8 cellular contexts compared by ENCODE assay signal in genomic region chr6:129558248-129558647, GRCh38.
"Had no signal": no experiment of that assay in that cellular context is flagged by ENCODE, and none has a peak within 500 bp of the region (broad histone marks: within the 10 kb centered on the region; RNA-seq: fewer than 3 reads in every experiment).

No MANE protein-coding gene starts in this region.

- DNase-seq: GDM1, GF-D8 had no signal

- ATAC-seq: GM12878 had no signal

- H3K4me3 ChIP-seq: GM12878 had no signal

- FAIRE-seq: G401.6, GM12891, GM12892, GM18507, GM19239 had no signal
